ENCODE assay signal across 8 cellular contexts in genomic region chrX:54439967-54440871, GRCh38. TPM values are rescaled to one million over a fixed set of nuclear protein-coding genes. Genes with fewer than 3 reads are reported as not detected.
A peak's percentile ranks its signal among the peaks of the same experiment; 100 is the strongest.
DNase-seq lines count a peak whose midpoint lies in the region; ATAC-seq and TF ChIP-seq lines count a peak whose summit lies in the region.

TSS of gene TSR2 (plus strand) at chrX:54440404. CDS start at chrX:54440422, 18 bp downstream.

- no peaks in the 10 kb centered on the region for H3K27me3 Mint-ChIP-seq in CD8-positive, alpha-beta T cell (ENCODE audit: low read depth)
- no peaks in the 10 kb centered on the region for H3K27me3 Mint-ChIP-seq in activated CD8-positive, alpha-beta T cell treated with anti-CD3 and anti-CD28 coated beads for 36 hours

- peaks cover 21% of the 10 kb centered on the region for H3K4me1 ChIP-seq in CD8-positive, alpha-beta T cell (ENCODE audit: insufficient read depth, low read length)

- intact Hi-C loops in CD8-positive, alpha-beta T cell (cut with DNase I, micrococcal nuclease), result loop anchor here (1.0 to 10.0 kb wide), 15 partner anchors 89 to 1277 kb away; partner anchors contain the start of genes APEX2 (in 2 of the 2), FAM120C (in 2 of the 2), PHF8 (in 2 of the 2) and GNL3L (in 1 of the 2)
- intact Hi-C loops in activated CD8-positive, alpha-beta T cell treated with anti-CD3 and anti-CD28 coated beads for 36 hours (cut with micrococcal nuclease), result no loop called here

- peak within 1 kb of the TSS; percentile 96 for H3K4me3 ChIP-seq in CD8-positive, alpha-beta T cell (ENCODE audit: low read depth, low read length)

- TF ChIP-seq CTCF in CD8-positive, alpha-beta T cell (IDR thresholded peaks at IDR 0.05), result no peak
- TF ChIP-seq CTCF in activated CD8-positive, alpha-beta T cell treated with anti-CD3 and anti-CD28 coated beads for 36 hours (IDR thresholded peaks at IDR 0.05), result no peak

- H3K27ac Mint-ChIP-seq in CD8-positive, alpha-beta T cell, result peak within 1 kb of the TSS; percentile 91
- H3K27ac Mint-ChIP-seq in activated CD8-positive, alpha-beta T cell treated with anti-CD3 and anti-CD28 coated beads for 36 hours, result peak within 1 kb of the TSS; percentile 87

- peaks cover 28% of the 10 kb centered on the region for H3K36me3 Mint-ChIP-seq in CD8-positive, alpha-beta T cell
- peaks cover 19% of the 10 kb centered on the region for H3K36me3 Mint-ChIP-seq in activated CD8-positive, alpha-beta T cell treated with anti-CD3 and anti-CD28 coated beads for 36 hours (ENCODE audit: low read depth)

- peaks cover 31% of the 10 kb centered on the region for H3K4me1 Mint-ChIP-seq in CD8-positive, alpha-beta T cell (ENCODE audit: low read depth)
- H3K4me1 Mint-ChIP-seq in activated CD8-positive, alpha-beta T cell treated with anti-CD3 and anti-CD28 coated beads for 36 hours (ENCODE audit: low read depth), result peaks cover 24% of the 10 kb centered on the region

- POLR2A ChIA-PET in CD8-positive, alpha-beta T cell (lab: Charles Lee), result interaction anchor here (1.1 to 3.1 kb wide), 5 partner anchors 90 to 560 kb away, joined by 6 to 13 read pairs (median 6); partner anchors contain the start of genes APEX2, FAM120C, GNL3L and PHF8
- POLR2A ChIA-PET in activated CD8-positive, alpha-beta T cell treated with anti-CD3 and anti-CD28 coated beads for 36 hours (lab: Charles Lee), result interaction anchor here (0.8 to 1.4 kb wide), 4 partner anchors 14 to 263 kb away, joined by 3 to 4 read pairs (median 4); partner anchors contain the start of gene FAM120C

- H3K27me3 ChIP-seq in CD8-positive, alpha-beta T cell (ENCODE audit: insufficient read depth, low read length), result no peaks in the 10 kb centered on the region

- peak; percentile 93 for ATAC-seq in CD8-positive, alpha-beta T cell
- ATAC-seq in GM19455 (IDR thresholded peaks at IDR 0.05; ENCODE audit: unreplicated experiment), result peak; percentile 98
- ATAC-seq in activated CD8-positive, alpha-beta T cell treated with anti-CD3 and anti-CD28 coated beads for 36 hours, result peak; percentile 97

- CTCF ChIA-PET in CD8-positive, alpha-beta T cell (lab: Charles Lee), result interaction anchor here (0.8 kb wide), 1 partner anchor 721 kb away, joined by 3 read pairs; no protein-coding TSS in a partner anchor
- CTCF ChIA-PET in activated CD8-positive, alpha-beta T cell treated with anti-CD3 and anti-CD28 coated beads for 36 hours (lab: Charles Lee), result interaction anchor here (0.6 to 1.3 kb wide), 2 partner anchors 259 to 340 kb away, joined by 3 read pairs; no protein-coding TSS in a partner anchor

- peak within 1 kb of the TSS; percentile 66 for H3K27ac ChIP-seq in CD8-positive, alpha-beta T cell (ENCODE audit: low read depth, low read length)

- peak within 1 kb of the TSS; percentile 92 for H3K4me3 Mint-ChIP-seq in CD8-positive, alpha-beta T cell
- peak within 1 kb of the TSS; percentile 88 for H3K4me3 Mint-ChIP-seq in activated CD8-positive, alpha-beta T cell treated with anti-CD3 and anti-CD28 coated beads for 36 hours

- DNase-seq in CD8-positive, alpha-beta T cell, result peak; percentile 55 to 82 (median 71)
- DNase-seq in HK-2 (ENCODE audit: unreplicated experiment) (peak; percentile 83), NCI-H82 (lab: John Stamatoyannopoulos, UW) (peak; percentile 94), lung microvascular endothelial cell (ENCODE audit: low read depth in 2 of 2) (peak; percentile 86 to 87)
- DNase-seq in activated CD8-positive, alpha-beta T cell treated with anti-CD3 and anti-CD28 coated beads for 36 hours, result peak; percentile 88
- DNase-seq in effector CD4-positive, alpha-beta T cell, result peak; percentile 73
- DNase-seq in stimulated activated CD4-positive, alpha-beta T cell treated with anti-CD3 and anti-CD28 coated beads, TNF-alpha, amount 100 ng/mL, for 4 hours (ENCODE audit: low read depth in 3 of 3), result peak; percentile 42 to 68 (median 54)

- H3K36me3 ChIP-seq in CD8-positive, alpha-beta T cell (ENCODE audit: insufficient read depth, low read length), result no peaks in the 10 kb centered on the region

- H3K9me3 Mint-ChIP-seq in CD8-positive, alpha-beta T cell, result no peaks in the 10 kb centered on the region
- no peaks in the 10 kb centered on the region for H3K9me3 Mint-ChIP-seq in activated CD8-positive, alpha-beta T cell treated with anti-CD3 and anti-CD28 coated beads for 36 hours

- no peaks in the 10 kb centered on the region for H3K9me3 ChIP-seq in CD8-positive, alpha-beta T cell (ENCODE audit: low read length)

RNA-seq across cellular contexts. Expression of gene TSR2, which starts in this region (rescaled TPM):
- 10 to 100 TPM; 38.7 to 41.4 TPM for total RNA-seq in CD8-positive, alpha-beta T cell
- 10 to 100 TPM; 31.2 to 32.5 TPM for total RNA-seq in activated CD8-positive, alpha-beta T cell treated with anti-CD3 and anti-CD28 coated beads for 36 hours
- 11.8 and 16.1 TPM in 2 replicates for total RNA-seq in lung microvascular endothelial cell

Comparison
In these comparisons a context has a peak if more than half of its experiments do, and no peak if none do; other contexts are left out.
1. Peak in every context shown above with its lines: DNase-seq, ATAC-seq, H3K4me3 ChIP-seq and H3K27ac ChIP-seq.